Comparison of ENCODE assay signal across 8 cellular contexts in genomic region chr20:44209691-44210421, GRCh38. TPM values are rescaled to one million over a fixed set of nuclear protein-coding genes. Genes with fewer than 3 reads are reported as not detected.
DNase-seq lines count a peak whose midpoint lies in the region; ATAC-seq and TF ChIP-seq lines count a peak whose summit lies in the region.

No MANE protein-coding gene starts in this region.

- peaks cover 25% of the 10 kb centered on the region for H4K20me1 ChIP-seq in Karpas-422 (ENCODE audit: insufficient read depth, low read depth, low read length)

- no peak for TF ChIP-seq CTCF in adrenal gland (IDR thresholded peaks at IDR 0.05)

- peaks cover 43% of the 10 kb centered on the region for H3K4me1 ChIP-seq in Karpas-422 (ENCODE audit: low read length)
- peaks cover 28 to 40% of the 10 kb centered on the region in 2 donors for H3K4me1 ChIP-seq in adrenal gland (replicated peaks in 1 of 2)
- H3K4me1 ChIP-seq in iPS-18a (ENCODE audit: control insufficient read depth, low read depth, low read length) = peaks cover 16% of the 10 kb centered on the region

- intact Hi-C loops in adrenal gland (cut with DNase I) = no loop called here

- H3K9me3 Mint-ChIP-seq in T-helper 1 cell treated with Interleukin-12 subunit alpha and Interleukin-12 subunit beta and Interleukin-4 antibody, amounts not matched to agents 30 μg/mL and 1 μg/mL, for 36 hours = no peaks in the 10 kb centered on the region

- DNase-seq in T-helper 1 cell (no peak), Karpas-422 (peak; percentile 65), adrenal gland (peak in 5 of 7 donors; percentile 37 to 63 (median 45)), NCI-H226 (no peak)

- peak overlapping the region; percentile 89 for H3K9ac ChIP-seq in Karpas-422 (ENCODE audit: low read length)
- H3K9ac ChIP-seq in iPS-18a (ENCODE audit: low read length) = peak overlapping the region; percentile 97

- no peaks in the 10 kb centered on the region for H3K9me2 ChIP-seq in Karpas-422 (replicated peaks; ENCODE audit: insufficient read depth, low read length)

- H3K4me3 ChIP-seq in Karpas-422 (ENCODE audit: low read length) (peak overlapping the region; percentile 88), adrenal gland (peak overlapping the region; percentile 68 to 98 (median 93)), iPS-18a (ENCODE audit: low read length) (peak overlapping the region; percentile 99), skin epidermis (peak overlapping the region; percentile 74 to 95 (median 85))

- peaks cover 20% of the 10 kb centered on the region for H3K36me3 Mint-ChIP-seq in T-helper 1 cell treated with Interleukin-12 subunit alpha and Interleukin-12 subunit beta and Interleukin-4 antibody, amounts not matched to agents 30 μg/mL and 1 μg/mL, for 36 hours (ENCODE audit: low read depth)

- H3K27ac ChIP-seq in Karpas-422 (ENCODE audit: low read length) (peak overlapping the region; percentile 66), adrenal gland (peak overlapping the region; percentile 84 to 99 (median 97)), iPS-18a (ENCODE audit: low read length) (peak overlapping the region; percentile 94), skin epidermis (peak overlapping the region; percentile 69 to 100 (median 95))

- no peak for TF ChIP-seq POLR2A in adrenal gland (IDR thresholded peaks at IDR 0.05)

- H3K27ac Mint-ChIP-seq in T-helper 1 cell treated with Interleukin-12 subunit alpha and Interleukin-12 subunit beta and Interleukin-4 antibody, amounts not matched to agents 30 μg/mL and 1 μg/mL, for 36 hours = peak overlapping the region; percentile 85

- H3K36me3 ChIP-seq in Karpas-422 (ENCODE audit: insufficient read depth, low read length) (peaks cover 10% of the 10 kb centered on the region; the same call in 1 of the 2 replicates), adrenal gland (replicated peaks in 1 of 2) (peaks cover 0 to 14% of the 10 kb centered on the region in 2 donors), iPS-18a (ENCODE audit: control insufficient read depth, low read depth, low read length) (peaks cover 11% of the 10 kb centered on the region)

- no peak overlapping the region for H2AFZ ChIP-seq in Karpas-422 (ENCODE audit: low read length)

- peak overlapping the region; percentile 85 for H3K4me2 ChIP-seq in Karpas-422 (ENCODE audit: low read depth, low read length, poor library complexity, severe bottlenecking)

- no peaks in the 10 kb centered on the region for H3K27me3 Mint-ChIP-seq in T-helper 1 cell treated with Interleukin-12 subunit alpha and Interleukin-12 subunit beta and Interleukin-4 antibody, amounts not matched to agents 30 μg/mL and 1 μg/mL, for 36 hours (ENCODE audit: low read depth)

- no peak for ATAC-seq in GM18498 (IDR thresholded peaks at IDR 0.05; ENCODE audit: unreplicated experiment)

- no peaks in the 10 kb centered on the region for H3K27me3 ChIP-seq in Karpas-422 (ENCODE audit: low read length)
- H3K27me3 ChIP-seq in adrenal gland = no peaks in the 10 kb centered on the region
- no peaks in the 10 kb centered on the region for H3K27me3 ChIP-seq in iPS-18a (ENCODE audit: control insufficient read depth, insufficient read depth, low read length)

- peaks cover 46% of the 10 kb centered on the region for H3K4me1 Mint-ChIP-seq in T-helper 1 cell treated with Interleukin-12 subunit alpha and Interleukin-12 subunit beta and Interleukin-4 antibody, amounts not matched to agents 30 μg/mL and 1 μg/mL, for 36 hours (ENCODE audit: low read depth)

- H3K4me3 Mint-ChIP-seq in T-helper 1 cell treated with Interleukin-12 subunit alpha and Interleukin-12 subunit beta and Interleukin-4 antibody, amounts not matched to agents 30 μg/mL and 1 μg/mL, for 36 hours = peak overlapping the region; percentile 99

- peaks cover 54% of the 10 kb centered on the region for H3K79me2 ChIP-seq in Karpas-422 (ENCODE audit: low read length)

- 1 to 2% (median 1%) methylated on average over 32 of the region's 32 CpGs for WGBS in adrenal gland, 4 donors

- H3K9me3 ChIP-seq in Karpas-422 (ENCODE audit: low read length) = no peaks in the 10 kb centered on the region
- no peaks in the 10 kb centered on the region for H3K9me3 ChIP-seq in adrenal gland (replicated peaks in 1 of 3)
- H3K9me3 ChIP-seq in iPS-18a (ENCODE audit: control insufficient read depth, low read depth, low read length) = no peaks in the 10 kb centered on the region

RNA-seq across cellular contexts. Expression of gene OSER1, which starts 0.7 kb away (rescaled TPM):
- total RNA-seq in Karpas-422 (2014; rRNA removed; shearing (Covaris generic); ENCODE audit: low replicate concordance) = 18.8 and 19.6 TPM in 2 replicates
- total RNA-seq in adrenal gland = 10 to 100 TPM; 24.6 to 37.4 (median 27.3) TPM
- 10 to 100 TPM; 19.5 to 36.4 (median 21.9) TPM for polyA plus RNA-seq in adrenal gland

RNA-seq across cellular contexts. Expression of gene JPH2, which starts 22.9 kb away (rescaled TPM):
- total RNA-seq in Karpas-422 (2014; rRNA removed; shearing (Covaris generic); ENCODE audit: low replicate concordance) = not detected in 2 replicates
- total RNA-seq in adrenal gland = 10 to 100 TPM in 1 of 8 donors, 1 to 10 TPM in 6, under 1 TPM in 1; 0.91 to 13.0 (median 4.5) TPM
- polyA plus RNA-seq in adrenal gland = 1 to 10 TPM in 2 of 3 donors, under 1 TPM in 1; 0.59 to 2.8 (median 2.6) TPM

RNA-seq across cellular contexts. Expression of gene GDAP1L1, which starts 37.3 kb away (rescaled TPM):
- 0.89 and 0.97 TPM in 2 replicates for total RNA-seq in Karpas-422 (2014; rRNA removed; shearing (Covaris generic); ENCODE audit: low replicate concordance)
- 1 to 10 TPM in 4 of 8 donors, under 1 TPM in 4; 0.51 to 2.8 (median 0.98) TPM for total RNA-seq in adrenal gland
- polyA plus RNA-seq in adrenal gland = 1 to 10 TPM; 1.5 to 2.4 (median 2.4) TPM

Comparison
In these comparisons a context has a peak if more than half of its experiments do, and no peak if none do; other contexts are left out.
1. DNase-seq: peak in Karpas-422 (single experiment) and adrenal gland (5 of 7); none in T-helper 1 cell (0 of 5) and NCI-H226 (single experiment).
2. Peak in every context shown above with its lines, with median percentiles within 50 percentile points of each other: H3K27ac ChIP-seq and H3K4me3 ChIP-seq.